Comparison of ENCODE assay signal across 8 cellular contexts in the genomic region with DNA sequence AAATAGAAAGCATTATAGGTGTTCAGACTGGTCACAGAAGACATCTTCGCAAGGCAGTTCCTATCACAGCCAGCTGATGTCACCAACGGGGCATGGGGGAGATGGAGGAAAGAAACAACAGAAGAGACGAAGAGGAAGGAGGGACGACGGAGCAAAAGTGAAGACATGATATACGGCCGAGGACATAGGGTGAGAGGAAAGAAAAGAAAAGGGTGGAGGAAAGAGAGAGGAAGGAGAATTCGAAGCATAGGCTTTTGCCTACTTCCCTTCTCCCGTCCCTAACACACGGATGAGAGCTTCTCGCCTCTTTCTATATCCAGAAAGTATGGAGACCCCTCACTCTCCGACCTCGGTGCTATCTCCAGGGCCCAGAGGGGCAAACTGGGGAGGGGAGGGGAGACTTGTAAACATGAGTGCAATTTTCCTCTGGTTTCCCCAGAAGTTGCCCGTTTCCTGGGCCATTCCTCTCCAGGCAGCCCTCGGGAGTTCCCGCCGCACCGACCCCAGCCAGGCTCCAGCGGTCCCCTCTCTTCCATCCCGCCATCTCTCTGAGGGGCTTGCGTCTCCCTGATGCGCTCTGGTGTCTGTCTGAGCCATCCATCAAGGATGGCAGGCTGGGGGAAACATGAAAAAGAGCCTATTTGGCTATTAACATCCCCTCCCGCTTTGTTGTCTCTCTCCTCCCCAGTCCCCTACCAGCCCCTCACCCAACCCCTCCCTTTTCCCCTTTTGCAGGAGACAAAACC. TPM values are rescaled to one million over a fixed set of nuclear protein-coding genes. Genes with fewer than 3 reads are reported as not detected.
A peak's percentile ranks its signal among the peaks of the same experiment; 100 is the strongest.
DNase-seq lines count a peak whose midpoint lies in the region; ATAC-seq and TF ChIP-seq lines count a peak whose summit lies in the region.

No MANE protein-coding gene starts in this region.

- peaks cover 0 to 9% of the 10 kb centered on the region in 2 donors for H3K36me3 ChIP-seq in neuronal stem cell (replicated peaks in 1 of 2; ENCODE audit: control insufficient read depth in 2 of 2, insufficient read depth in 2 of 2, low read length in 2 of 2)

- H3K4me2 ChIP-seq in neuronal stem cell (ENCODE audit: insufficient read depth, low read length, poor library complexity, severe bottlenecking): peak overlapping the region; percentile 48

- peak overlapping the region; percentile 83 for H4K8ac ChIP-seq in neuronal stem cell (ENCODE audit: low read depth, low read length)

- no peak overlapping the region for H2AFZ ChIP-seq in neuronal stem cell (ENCODE audit: low read length)

- H3K27ac Mint-ChIP-seq in activated CD4-positive, alpha-beta T cell treated with anti-CD3 and anti-CD28 coated beads, Interleukin-2, amount 10 ng/mL, durations not matched to agents 7 days and 5 days: peak overlapping the region; percentile 58

- peak overlapping the region; percentile 89 for H4K91ac ChIP-seq in neuronal stem cell (ENCODE audit: low read depth, low read length, poor library complexity)

- TF ChIP-seq CTCF in AG04450 (IDR thresholded peaks at IDR 0.05; ENCODE audit: low read depth, low read length): peak; percentile 59
- peak; percentile 50 for TF ChIP-seq CTCF in GM20000 (IDR thresholded peaks at IDR 0.05; ENCODE audit: extremely low read depth, missing control alignments)

- H3K18ac ChIP-seq in neuronal stem cell (ENCODE audit: low read length): peak overlapping the region; percentile 96

- peaks cover 24% of the 10 kb centered on the region for H3K4me1 Mint-ChIP-seq in activated CD4-positive, alpha-beta T cell treated with anti-CD3 and anti-CD28 coated beads, Interleukin-2, amount 10 ng/mL, durations not matched to agents 7 days and 5 days

- H3K4me3 ChIP-seq in AG04450 (ENCODE audit: low read depth, low read length) (peak overlapping the region; percentile 54), neuronal stem cell (ENCODE audit: low read length in 2 of 2) (peak overlapping the region; percentile 59 to 64)

- POLR2A ChIA-PET in AG04450 (lab: Yijun Ruan, JAX): no interaction called here
- POLR2A ChIA-PET in activated CD4-positive, alpha-beta T cell treated with anti-CD3 and anti-CD28 coated beads, Interleukin-2, amount 10 ng/mL, durations not matched to agents 7 days and 5 days (lab: Charles Lee): interaction anchor here (1.2 kb wide), 1 partner anchor 12 kb away, joined by 3 read pairs; no protein-coding TSS in a partner anchor

- H2BK5ac ChIP-seq in neuronal stem cell (ENCODE audit: low read length): peak overlapping the region; percentile 95

- ATAC-seq in esophagus mucosa: peak; percentile 26
- ATAC-seq in GM21619 (IDR thresholded peaks at IDR 0.05; ENCODE audit: unreplicated experiment): no peak
- no peak for ATAC-seq in HG02884 (IDR thresholded peaks at IDR 0.05; ENCODE audit: unreplicated experiment)

- no CpG with 5 or more reads among the region's 23 CpGs for WGBS in neuronal stem cell (ENCODE audit: extremely low coverage in 2 of 2, insufficient read length in 2 of 2, insufficient replicate concordance in 1 of 2), 2 donors

- peaks cover 9% of the 10 kb centered on the region for H3K27me3 ChIP-seq in AG04450 (ENCODE audit: control insufficient read depth, insufficient read depth, low read length)
- no peaks in the 10 kb centered on the region for H3K27me3 ChIP-seq in neuronal stem cell (ENCODE audit: control insufficient read depth in 3 of 3, insufficient read depth in 3 of 3, low read depth in 1 of 3, low read length in 3 of 3)

- H3K36me3 Mint-ChIP-seq in activated CD4-positive, alpha-beta T cell treated with anti-CD3 and anti-CD28 coated beads, Interleukin-2, amount 10 ng/mL, durations not matched to agents 7 days and 5 days (ENCODE audit: low read depth): no peaks in the 10 kb centered on the region

- H3K4ac ChIP-seq in neuronal stem cell (ENCODE audit: low read length): peak overlapping the region; percentile 45

- DNase-seq in AG04450 (ENCODE audit: low read depth, low spot score) (no peak), GM20000 (ENCODE audit: low spot score) (peak; percentile 81), NCI-H345 treated with DMSO at 0.1 percent for 48 hours (lab: John Stamatoyannopoulos, UW; ENCODE audit: unreplicated experiment) (peak; percentile 66), neuronal stem cell (ENCODE audit: low spot score) (no peak)
- peak; percentile 73 for DNase-seq in activated CD4-positive, alpha-beta T cell treated with anti-CD3 and anti-CD28 coated beads, Interleukin-2, amount 10 ng/mL, durations not matched to agents 7 days and 5 days

- no peak overlapping the region for H2BK15ac ChIP-seq in neuronal stem cell (ENCODE audit: low read length)

- H3K23ac ChIP-seq in neuronal stem cell (ENCODE audit: low read depth, low read length, poor library complexity): no peak overlapping the region

- peak overlapping the region; percentile 83 for H3K9ac ChIP-seq in neuronal stem cell (ENCODE audit: low read depth, low read length, poor library complexity)

- H3K9me3 Mint-ChIP-seq in activated CD4-positive, alpha-beta T cell treated with anti-CD3 and anti-CD28 coated beads, Interleukin-2, amount 10 ng/mL, durations not matched to agents 7 days and 5 days: no peaks in the 10 kb centered on the region

- H3K4me1 ChIP-seq in neuronal stem cell (ENCODE audit: control insufficient read depth in 2 of 2, insufficient read depth in 1 of 2, low read depth in 1 of 2, low read length in 2 of 2): peaks cover 37 to 47% of the 10 kb centered on the region in 2 donors

- H3K9me3 ChIP-seq in AG04450 (ENCODE audit: control insufficient read depth, insufficient read depth, low read length) (no peaks in the 10 kb centered on the region), neuronal stem cell (replicated peaks in 1 of 2; ENCODE audit: control insufficient read depth in 2 of 2, insufficient read depth in 1 of 2, low read depth in 1 of 2, low read length in 2 of 2) (no peaks in the 10 kb centered on the region)

- H3K4me3 Mint-ChIP-seq in activated CD4-positive, alpha-beta T cell treated with anti-CD3 and anti-CD28 coated beads, Interleukin-2, amount 10 ng/mL, durations not matched to agents 7 days and 5 days: peak overlapping the region; percentile 64

- CTCF ChIA-PET in AG04450 (lab: Charles Lee): interaction anchor here (0.6 to 3.5 kb wide), 10 partner anchors 9 to 738 kb away, joined by 3 to 22 read pairs (median 4); a partner anchor contains a TSS
- CTCF ChIA-PET in activated CD4-positive, alpha-beta T cell treated with anti-CD3 and anti-CD28 coated beads, Interleukin-2, amount 10 ng/mL, durations not matched to agents 7 days and 5 days (lab: Charles Lee): interaction anchor here (0.6 to 3.3 kb wide), 19 partner anchors 9 to 611 kb away, joined by 3 to 16 read pairs (median 3); a partner anchor contains a TSS

- H3K14ac ChIP-seq in neuronal stem cell (ENCODE audit: low read length): no peak overlapping the region

- H3K79me1 ChIP-seq in neuronal stem cell (ENCODE audit: low read depth, low read length): no peaks in the 10 kb centered on the region

- peaks cover 46% of the 10 kb centered on the region for H3K27me3 Mint-ChIP-seq in activated CD4-positive, alpha-beta T cell treated with anti-CD3 and anti-CD28 coated beads, Interleukin-2, amount 10 ng/mL, durations not matched to agents 7 days and 5 days

- H2AK5ac ChIP-seq in neuronal stem cell (ENCODE audit: low read depth, low read length): peak overlapping the region; percentile 42

- no peak overlapping the region for H2BK12ac ChIP-seq in neuronal stem cell (ENCODE audit: low read length)

- H3K27ac ChIP-seq in AG04450 (ENCODE audit: low read depth, low read length) (no peak overlapping the region), neuronal stem cell (replicated peaks; ENCODE audit: low read length) (peak overlapping the region; percentile 91)

- peak overlapping the region; percentile 77 for H2BK120ac ChIP-seq in neuronal stem cell (ENCODE audit: low read depth, low read length)

RNA-seq across cellular contexts. Expression of a gene that starts 26.0 kb away (rescaled TPM):
- polyA plus RNA-seq in AG04450 (2011; rRNA removed): 107 and 122 TPM in 2 replicates
- polyA minus RNA-seq in AG04450 (2011; rRNA and poly(A)+ RNA removed): 76.3 and 92.6 TPM in 2 replicates
- 1 to 10 TPM; 3.4 to 4.0 TPM for total RNA-seq in activated CD4-positive, alpha-beta T cell treated with anti-CD3 and anti-CD28 coated beads, Interleukin-2, amount 10 ng/mL, durations not matched to agents 7 days and 5 days
- total RNA-seq in esophagus mucosa: 17.3 TPM
- 1.5 TPM for polyA plus RNA-seq in neuronal stem cell (2013, experiment 1 of 2)
- polyA plus RNA-seq in neuronal stem cell (2013, experiment 2 of 2): 2.3 TPM

RNA-seq across cellular contexts. Expression of a gene that starts 36.6 kb away (rescaled TPM):
- 237 and 251 TPM in 2 replicates for polyA plus RNA-seq in AG04450 (2011; rRNA removed)
- polyA minus RNA-seq in AG04450 (2011; rRNA and poly(A)+ RNA removed): 179 and 186 TPM in 2 replicates
- total RNA-seq in activated CD4-positive, alpha-beta T cell treated with anti-CD3 and anti-CD28 coated beads, Interleukin-2, amount 10 ng/mL, durations not matched to agents 7 days and 5 days: 10 to 100 TPM; 53.2 to 65.9 TPM
- total RNA-seq in esophagus mucosa: 90.4 TPM
- 69.4 TPM for polyA plus RNA-seq in neuronal stem cell (2013, experiment 1 of 2)
- 72.5 TPM for polyA plus RNA-seq in neuronal stem cell (2013, experiment 2 of 2)

RNA-seq across cellular contexts. Expression of a gene that starts 40.7 kb away (rescaled TPM):
- 71.2 and 79.7 TPM in 2 replicates for polyA plus RNA-seq in AG04450 (2011; rRNA removed)
- 65.3 and 89.6 TPM in 2 replicates for polyA minus RNA-seq in AG04450 (2011; rRNA and poly(A)+ RNA removed)
- total RNA-seq in activated CD4-positive, alpha-beta T cell treated with anti-CD3 and anti-CD28 coated beads, Interleukin-2, amount 10 ng/mL, durations not matched to agents 7 days and 5 days: 100 to 1,000 TPM; 212 to 213 TPM
- total RNA-seq in esophagus mucosa: 73.4 TPM
- polyA plus RNA-seq in neuronal stem cell (2013, experiment 1 of 2): 193 TPM
- 185 TPM for polyA plus RNA-seq in neuronal stem cell (2013, experiment 2 of 2)

RNA-seq across cellular contexts. Expression of a gene that starts 53.9 kb away (rescaled TPM):
- polyA plus RNA-seq in AG04450 (2011; rRNA removed): not detected in 2 replicates
- polyA minus RNA-seq in AG04450 (2011; rRNA and poly(A)+ RNA removed): not detected in 2 replicates
- total RNA-seq in activated CD4-positive, alpha-beta T cell treated with anti-CD3 and anti-CD28 coated beads, Interleukin-2, amount 10 ng/mL, durations not matched to agents 7 days and 5 days: not detected
- 11.0 TPM for total RNA-seq in esophagus mucosa
- 0.04 TPM for polyA plus RNA-seq in neuronal stem cell (2013, experiment 1 of 2)
- polyA plus RNA-seq in neuronal stem cell (2013, experiment 2 of 2): not detected

Comparison
In these comparisons a context has a peak if more than half of its experiments do, and no peak if none do; other contexts are left out.
1. DNase-seq: peak in GM20000 (single experiment), NCI-H345 treated with DMSO at 0.1 percent for 48 hours (single experiment) and activated CD4-positive, alpha-beta T cell treated with anti-CD3 and anti-CD28 coated beads, Interleukin-2, amount 10 ng/mL, durations not matched to agents 7 days and 5 days (single experiment); none in AG04450 (single experiment) and neuronal stem cell (single experiment).